In genomic region chr11:14381968-14382367, GRCh38 we compare ENCODE assay signal across 12 cellular contexts. TPM values are rescaled to one million over a fixed set of nuclear protein-coding genes. Genes with fewer than 3 reads are reported as not detected.
DNase-seq lines count a peak whose midpoint lies in the region; ATAC-seq and TF ChIP-seq lines count a peak whose summit lies in the region.
"Had no signal": no experiment of that assay in that cellular context is flagged by ENCODE, and none has a peak within 500 bp of the region (broad histone marks: within the 10 kb centered on the region; RNA-seq: fewer than 3 reads in every experiment).

No MANE protein-coding gene starts in this region.

- BruUV-seq in Caco-2 (replicated peaks; lab: Mats Ljungman, UMichigan) (no TSS peak), HCT116 (replicated peaks; lab: Mats Ljungman, UMichigan) (no TSS peak)

- in situ Hi-C loops in KBM-7 (cut with MboI; ENCODE audit: low pct_unique_long_range_greater_than_20kb, low sequenced_read_pairs) = no loop called here

- no peaks in the 10 kb centered on the region for H3K9me3 Mint-ChIP-seq in Caco-2 (ENCODE audit: unreplicated experiment)
- H3K9me3 Mint-ChIP-seq in effector memory CD8-positive, alpha-beta T cell = no peaks in the 10 kb centered on the region
- no peaks in the 10 kb centered on the region for H3K9me3 Mint-ChIP-seq in activated T-helper 2 cell treated with anti-CD3 and anti-CD28 coated beads, Interferon-gamma antibody, Interleukin-2, Interleukin-4, amounts not matched to agents 10 μg/mL and 5 μg/mL and 100 μg/mL, durations not matched to agents 14 hours and 24 hours and 36 hours
- H3K9me3 Mint-ChIP-seq: activated naive CD4-positive, alpha-beta T cell treated with anti-CD3 and anti-CD28 coated beads for 36 hours had no signal

- intact Hi-C loops in Caco-2 (cut with micrococcal nuclease; ENCODE audit: unreplicated experiment) (no loop called here), HCT116 (cut with micrococcal nuclease) (no loop called here)
- intact Hi-C loops in activated T-helper 2 cell treated with anti-CD3 and anti-CD28 coated beads, Interferon-gamma antibody, Interleukin-2, Interleukin-4, amounts not matched to agents 10 μg/mL and 5 μg/mL and 100 μg/mL, durations not matched to agents 14 hours and 24 hours and 36 hours (cut with micrococcal nuclease) = no loop called here

- no peak for TF ChIP-seq POLR2A in HCT116 (IDR thresholded peaks at IDR 0.05; ENCODE audit: borderline replicate concordance, extremely low read depth, insufficient read depth, insufficient read length)

- no peaks in the 10 kb centered on the region for H4K20me1 ChIP-seq in HCT116 (ENCODE audit: insufficient read depth)

- H3K9ac ChIP-seq in HCT116 (ENCODE audit: low read length) = no peak overlapping the region
- H3K9ac ChIP-seq in rectal smooth muscle tissue (ENCODE audit: low read length) = no peak overlapping the region

- no peaks in the 10 kb centered on the region for H3K9me2 ChIP-seq in HCT116 (ENCODE audit: insufficient read depth)

- no peaks in the 10 kb centered on the region for H3K36me3 Mint-ChIP-seq in Caco-2 (ENCODE audit: insufficient read depth, unreplicated experiment)
- H3K36me3 Mint-ChIP-seq in effector memory CD8-positive, alpha-beta T cell (ENCODE audit: insufficient read depth) = peaks cover 3% of the 10 kb centered on the region
- H3K36me3 Mint-ChIP-seq in activated T-helper 2 cell treated with anti-CD3 and anti-CD28 coated beads, Interferon-gamma antibody, Interleukin-2, Interleukin-4, amounts not matched to agents 10 μg/mL and 5 μg/mL and 100 μg/mL, durations not matched to agents 14 hours and 24 hours and 36 hours (ENCODE audit: low read depth) = no peaks in the 10 kb centered on the region

- no peak for TF ChIP-seq RAD21 in HCT116 (IDR thresholded peaks at IDR 0.05; ENCODE audit: low read depth)

- H3K4me2 ChIP-seq in HCT116 (ENCODE audit: low read length) = peak overlapping the region; percentile 96

- H3K9me3 ChIP-seq in Caco-2 (no peaks in the 10 kb centered on the region), HCT116 (ENCODE audit: control insufficient read depth in 1 of 2, insufficient read depth in 1 of 2, low read depth in 1 of 2, low read length in 2 of 2) (no peaks in the 10 kb centered on the region)
- H3K9me3 ChIP-seq: BLaER1 treated with 17β-estradiol and CSF1 and Interleukin-3, amounts not matched to agents 10 nM and 100 nM had no signal

- RAD21 ChIA-PET in HCT116 (lab: Charles Lee; ENCODE audit: low non-redundant PET in 1 of 2, low total read pairs in 2 of 2, uncharacterized antibody in 2 of 2, unreplicated experiment in 2 of 2) = no interaction called here

- peaks cover 16% of the 10 kb centered on the region for H3K27me3 Mint-ChIP-seq in Caco-2 (ENCODE audit: insufficient read depth, unreplicated experiment)
- H3K27me3 Mint-ChIP-seq in effector memory CD8-positive, alpha-beta T cell = no peaks in the 10 kb centered on the region
- peaks cover 31% of the 10 kb centered on the region for H3K27me3 Mint-ChIP-seq in activated T-helper 2 cell treated with anti-CD3 and anti-CD28 coated beads, Interferon-gamma antibody, Interleukin-2, Interleukin-4, amounts not matched to agents 10 μg/mL and 5 μg/mL and 100 μg/mL, durations not matched to agents 14 hours and 24 hours and 36 hours (ENCODE audit: low read depth)

- H3K4me1 ChIP-seq in Caco-2 (peaks cover 6% of the 10 kb centered on the region), HCT116 (ENCODE audit: control insufficient read depth in 1 of 2, insufficient read depth in 2 of 2, low read length in 2 of 2) (peaks cover 4 to 16% of the 10 kb centered on the region in 2 experiments; a peak in 2 of 4 replicates), rectal smooth muscle tissue (ENCODE audit: control insufficient read depth, insufficient read depth, low read length) (peaks cover 5% of the 10 kb centered on the region)

- no peak for DNase-seq in Caco-2
- no peak for DNase-seq in HCT116 (ENCODE audit: low read depth, low spot score)
- no peak for DNase-seq in effector memory CD8-positive, alpha-beta T cell
- DNase-seq in KBM-7 = no peak
- DNase-seq in activated T-helper 2 cell treated with anti-CD3 and anti-CD28 coated beads, Interferon-gamma antibody, Interleukin-2, Interleukin-4, amounts not matched to agents 10 μg/mL and 5 μg/mL and 100 μg/mL, durations not matched to agents 14 hours and 24 hours and 36 hours (ENCODE audit: low spot score) = no peak
- no peak for DNase-seq in substantia nigra (lab: John Stamatoyannopoulos, UW)
- DNase-seq: DMS79; effector memory CD4-positive, alpha-beta T cell; stimulated activated CD4-positive, alpha-beta T cell treated with anti-CD3 and anti-CD28 coated beads, Interleukin-15, amount 100 ng/mL, for 24 hours had no signal

- H3K4me1 Mint-ChIP-seq in Caco-2 (ENCODE audit: low read depth, unreplicated experiment) = peaks cover 7% of the 10 kb centered on the region
- peaks cover 5 to 9% of the 10 kb centered on the region in 2 donors for H3K4me1 Mint-ChIP-seq in effector memory CD8-positive, alpha-beta T cell (ENCODE audit: low read depth in 2 of 2)
- H3K4me1 Mint-ChIP-seq in activated T-helper 2 cell treated with anti-CD3 and anti-CD28 coated beads, Interferon-gamma antibody, Interleukin-2, Interleukin-4, amounts not matched to agents 10 μg/mL and 5 μg/mL and 100 μg/mL, durations not matched to agents 14 hours and 24 hours and 36 hours (ENCODE audit: low read depth) = peaks cover 16% of the 10 kb centered on the region

- no peak overlapping the region for H3K27ac ChIP-seq in HCT116 (ENCODE audit: low read depth, low read length)
- no peak overlapping the region for H3K27ac ChIP-seq in rectal smooth muscle tissue (ENCODE audit: low read depth, low read length)
- no peak overlapping the region for H3K27ac ChIP-seq in substantia nigra (ENCODE audit: low read depth, low read length, poor library complexity, severe bottlenecking)
- H3K27ac ChIP-seq: BLaER1 treated with 17β-estradiol and CSF1 and Interleukin-3, amounts not matched to agents 10 nM and 100 nM had no signal

- H3K27me3 ChIP-seq in Caco-2 (replicated peaks; ENCODE audit: control insufficient read depth, insufficient read depth, low read length) (no peaks in the 10 kb centered on the region), HCT116 (ENCODE audit: insufficient read depth, low read length) (no peaks in the 10 kb centered on the region), rectal smooth muscle tissue (ENCODE audit: control insufficient read depth, insufficient read depth, low read length) (no peaks in the 10 kb centered on the region)

- H3K4me3 Mint-ChIP-seq in Caco-2 (ENCODE audit: unreplicated experiment) = peak overlapping the region; percentile 78
- peak overlapping the region; percentile 79 to 85 for H3K4me3 Mint-ChIP-seq in effector memory CD8-positive, alpha-beta T cell
- H3K4me3 Mint-ChIP-seq in activated T-helper 2 cell treated with anti-CD3 and anti-CD28 coated beads, Interferon-gamma antibody, Interleukin-2, Interleukin-4, amounts not matched to agents 10 μg/mL and 5 μg/mL and 100 μg/mL, durations not matched to agents 14 hours and 24 hours and 36 hours (ENCODE audit: low read depth) = no peak overlapping the region

- H3K36me3 ChIP-seq in Caco-2 (ENCODE audit: control insufficient read depth, insufficient read depth, low read length) = no peaks in the 10 kb centered on the region
- H3K36me3 ChIP-seq in HCT116 (ENCODE audit: control insufficient read depth in 1 of 2, insufficient read depth in 2 of 2, low read length in 2 of 2) = no peaks in the 10 kb centered on the region
- no peaks in the 10 kb centered on the region for H3K36me3 ChIP-seq in rectal smooth muscle tissue (ENCODE audit: control insufficient read depth, insufficient read depth, low read length)
- H3K36me3 ChIP-seq: BLaER1 treated with 17β-estradiol and CSF1 and Interleukin-3, amounts not matched to agents 10 nM and 100 nM had no signal

- POLR2A ChIA-PET in Caco-2 (lab: Charles Lee) = no interaction called here
- POLR2A ChIA-PET in HCT116 (lab: Charles Lee) = no interaction called here

- no peak for ATAC-seq in HCT116
- no peak for ATAC-seq in effector memory CD8-positive, alpha-beta T cell (replicated peaks)

- H3K4me3 ChIP-seq in Caco-2 (ENCODE audit: low read depth, low read length) (no peak overlapping the region), HCT116 (replicated peaks in 1 of 2; ENCODE audit: low read depth in 1 of 2, low read length in 2 of 2) (no peak overlapping the region), rectal smooth muscle tissue (ENCODE audit: low read length) (peak overlapping the region; percentile 66)

- H2AFZ ChIP-seq in HCT116 (ENCODE audit: low read depth, low read length, poor library complexity, severe bottlenecking) = peak overlapping the region; percentile 84

- H3K79me2 ChIP-seq in HCT116 (ENCODE audit: insufficient read depth, low read length) = no peaks in the 10 kb centered on the region

- CTCF ChIA-PET in Caco-2 (lab: Charles Lee) = interaction anchor here (0.7 kb wide), 1 partner anchor 80 kb away, joined by 3 read pairs; no protein-coding TSS in a partner anchor
- CTCF ChIA-PET in HCT116 (lab: Charles Lee) = no interaction called here

- TF ChIP-seq CTCF in Caco-2 (IDR thresholded peaks at IDR 0.05; ENCODE audit: insufficient read depth in 1 of 2, low read depth in 1 of 2, low read length in 1 of 2, severe bottlenecking in 1 of 2, unreplicated experiment in 1 of 2) (no peak), HCT116 (IDR thresholded peaks at IDR 0.05 in 2 of 3, conservative IDR thresholded peaks at IDR 0.05 in 1 of 3; ENCODE audit: borderline replicate concordance in 1 of 3, insufficient read depth in 1 of 3, low read depth in 2 of 3, low read length in 2 of 3) (no peak)

- no peak overlapping the region for H3K27ac Mint-ChIP-seq in Caco-2 (ENCODE audit: unreplicated experiment)
- no peak overlapping the region for H3K27ac Mint-ChIP-seq in effector memory CD8-positive, alpha-beta T cell
- H3K27ac Mint-ChIP-seq in activated T-helper 2 cell treated with anti-CD3 and anti-CD28 coated beads, Interferon-gamma antibody, Interleukin-2, Interleukin-4, amounts not matched to agents 10 μg/mL and 5 μg/mL and 100 μg/mL, durations not matched to agents 14 hours and 24 hours and 36 hours = no peak overlapping the region
- H3K27ac Mint-ChIP-seq: activated naive CD4-positive, alpha-beta T cell treated with anti-CD3 and anti-CD28 coated beads for 36 hours had no signal

TF ChIP-seq in HCT116, 20 proteins besides CTCF, POLR2A, EP300 and RAD21 (continues in another document):
- no peak for TF ChIP-seq MAX (IDR thresholded peaks at IDR 0.05)
- no peak for TF ChIP-seq ATF3 (IDR thresholded peaks at IDR 0.05)
- TF ChIP-seq EZH2 (IDR thresholded peaks at IDR 0.05) = no peak

RNA-seq across cellular contexts. Expression of gene RRAS2, which starts 23.0 kb away (rescaled TPM):
- 86.2 and 94.7 TPM in 2 replicates for total RNA-seq in Caco-2 (2022)
- total RNA-seq in HCT116 (2021; ENCODE audit: unreplicated experiment) = 54.5 TPM
- polyA plus RNA-seq in HCT116 (2012) = 21.5 and 32.1 TPM in 2 replicates
- total RNA-seq in activated T-helper 2 cell treated with anti-CD3 and anti-CD28 coated beads, Interferon-gamma antibody, Interleukin-2, Interleukin-4, amounts not matched to agents 10 μg/mL and 5 μg/mL and 100 μg/mL, durations not matched to agents 14 hours and 24 hours and 36 hours = 64.4 and 65.2 TPM in 2 replicates
